In the genomic region with DNA sequence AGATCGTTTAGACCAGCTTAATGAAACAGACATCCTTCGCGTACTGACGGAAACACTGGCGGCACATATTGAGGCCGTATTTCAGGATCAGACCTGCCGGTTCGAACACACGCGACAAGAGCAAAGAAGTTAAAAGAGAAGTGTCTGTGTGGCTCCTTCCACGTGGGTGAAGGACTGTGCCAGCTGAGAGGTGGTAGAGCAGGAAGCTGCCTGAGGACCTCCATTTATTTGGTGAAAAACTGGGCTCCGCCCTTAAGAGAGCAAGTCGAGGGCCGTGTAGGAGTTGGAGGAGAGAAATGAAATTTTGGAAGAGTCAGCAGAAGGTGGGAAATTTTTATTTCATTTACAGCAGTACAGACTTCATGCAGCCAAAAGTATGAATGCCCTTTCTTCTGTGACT, we compare ENCODE assay signal across 1 cellular context.
TF ChIP-seq lines count a peak whose summit lies in the region.

No MANE protein-coding gene starts in this region.

TF ChIP-seq in GM23338, 12 proteins besides CTCF, POLR2A, EP300 and RAD21 (continued from another document):
- no peak for TF ChIP-seq ZNF462 (CRISPR knock-in tag; IDR thresholded peaks at IDR 0.05)
- TF ChIP-seq EZH2 (IDR thresholded peaks at IDR 0.05; ENCODE audit: low read depth, unreplicated experiment) = no peak
- TF ChIP-seq ZNF331 (CRISPR knock-in tag; IDR thresholded peaks at IDR 0.05; ENCODE audit: low read depth) = no peak
- no peak for TF ChIP-seq NANOG (IDR thresholded peaks at IDR 0.05; ENCODE audit: borderline replicate concordance)
- no peak for TF ChIP-seq ETS1 (IDR thresholded peaks at IDR 0.05)
TF ChIP-seq in GM23338: peak in this region for 0.
